8 cellular contexts compared by ENCODE assay signal in genomic region chr3:111311709-111312235, GRCh38.
DNase-seq lines count a peak whose midpoint lies in the region; ATAC-seq, FAIRE-seq and TF ChIP-seq lines count a peak whose summit lies in the region.

No MANE protein-coding gene starts in this region.

- H3K9me2 ChIP-seq in PC-9 (ENCODE audit: insufficient read depth): no peaks in the 10 kb centered on the region

- H3K4me3 ChIP-seq in SJCRH30 (no peak overlapping the region), PC-9 (no peak overlapping the region)

- TF ChIP-seq CTCF in natural killer cell (IDR thresholded peaks at IDR 0.05) (no peak), PC-9 (conservative IDR thresholded peaks at IDR 0.05) (no peak)

- H3K36me3 Mint-ChIP-seq in natural killer cell: no peaks in the 10 kb centered on the region

- intact Hi-C loops in natural killer cell (cut with micrococcal nuclease) (no loop called here), PC-9 (cut with micrococcal nuclease; ENCODE audit: unreplicated experiment) (loop anchor here (2.0 kb wide), 1 partner anchor 17 kb away; no protein-coding TSS in a partner anchor), posterior vena cava (cut with DNase I) (no loop called here)

- H3K27ac ChIP-seq in SJCRH30: peak overlapping the region; percentile 46
- H3K27ac ChIP-seq in PC-9: no peak overlapping the region

- peak in 1 of 2 experiments; percentile 57 for DNase-seq in SJCRH30
- no peak for DNase-seq in natural killer cell
- DNase-seq in PC-9: no peak
- DNase-seq in NCI-H345 (lab: John Stamatoyannopoulos, UW): no peak
- DNase-seq in RCC 7860 (ENCODE audit: low spot score): no peak
- DNase-seq in posterior vena cava (ENCODE audit: low spot score): no peak

- FAIRE-seq in RCC 7860 (lab: Jason Lieb, UNC): no peak

- H2AFZ ChIP-seq in PC-9: no peak overlapping the region

- H4K20me1 ChIP-seq in PC-9 (ENCODE audit: insufficient read depth): no peaks in the 10 kb centered on the region

- no peaks in the 10 kb centered on the region for H3K9me3 ChIP-seq in SJCRH30 (replicated peaks)
- no peaks in the 10 kb centered on the region for H3K9me3 ChIP-seq in PC-9 (ENCODE audit: insufficient read depth, low read depth)

- H3K4me3 Mint-ChIP-seq in natural killer cell: peak overlapping the region; percentile 2

- H3K36me3 ChIP-seq in SJCRH30 (no peaks in the 10 kb centered on the region), PC-9 (ENCODE audit: low read depth) (no peaks in the 10 kb centered on the region)

- H3K27me3 Mint-ChIP-seq in natural killer cell (ENCODE audit: low read depth in 2 of 2): no peaks in the 10 kb centered on the region

- no peaks in the 10 kb centered on the region for H3F3A ChIP-seq in PC-9 (ENCODE audit: insufficient read depth, low read depth)

- CTCF ChIA-PET in PC-9 (lab: Charles Lee): no interaction called here

- H3K4me1 Mint-ChIP-seq in natural killer cell: peaks cover 14 to 23% of the 10 kb centered on the region in 2 donors

- H3K27me3 ChIP-seq in SJCRH30 (no peaks in the 10 kb centered on the region), PC-9 (ENCODE audit: insufficient read depth, low read depth) (no peaks in the 10 kb centered on the region)

- no TSS peak for BruUV-seq in PC-9 (replicated peaks; lab: Mats Ljungman, UMichigan)

- POLR2A ChIA-PET in PC-9 (lab: Charles Lee; ENCODE audit: unreplicated experiment): no interaction called here

- H3K9me3 Mint-ChIP-seq in natural killer cell: no peaks in the 10 kb centered on the region

- H3K4me1 ChIP-seq in SJCRH30 (peaks cover 49% of the 10 kb centered on the region), PC-9 (replicated peaks; ENCODE audit: insufficient read depth) (peaks cover 4% of the 10 kb centered on the region; the same call in 1 of the 2 replicates)

- ATAC-seq in GM19023 (IDR thresholded peaks at IDR 0.05; ENCODE audit: unreplicated experiment): peak; percentile 86
- ATAC-seq in HG02840 (IDR thresholded peaks at IDR 0.05; ENCODE audit: low FRiP score, unreplicated experiment): peak; percentile 85
- ATAC-seq in natural killer cell: peak; percentile 29 to 73 (median 52)

- no peaks in the 10 kb centered on the region for H3K79me2 ChIP-seq in PC-9 (ENCODE audit: low read depth)

- H3K4me2 ChIP-seq in PC-9: no peak overlapping the region

- H3K27ac Mint-ChIP-seq in natural killer cell: peak overlapping the region; percentile 33 to 66
